Comparison of ENCODE assay signal across 6 cellular contexts in the genomic region with DNA sequence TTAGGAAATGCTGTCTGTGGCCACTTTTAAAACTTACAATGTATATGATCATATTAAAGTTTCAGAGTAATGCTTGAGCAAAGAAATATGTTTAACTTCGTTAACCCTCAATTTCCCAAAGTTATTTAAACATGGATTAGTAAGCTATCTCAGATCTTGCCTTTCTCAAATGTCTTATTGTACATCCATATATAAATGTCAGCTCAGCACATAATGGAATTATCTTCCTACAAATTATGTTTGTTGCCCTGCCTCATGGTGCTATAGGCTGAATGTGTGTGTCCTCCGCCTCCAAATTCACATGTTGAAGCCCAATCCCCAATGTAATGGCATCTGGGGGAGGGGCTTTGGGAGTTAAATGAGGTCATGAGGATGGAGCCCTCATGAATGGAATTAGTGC.
"Had no signal": no experiment of that assay in that cellular context is flagged by ENCODE, and none has a peak within 500 bp of the region (broad histone marks: within the 10 kb centered on the region; RNA-seq: fewer than 3 reads in every experiment).

No MANE protein-coding gene starts in this region.

- H2AFZ ChIP-seq: GM23248 had no signal

- DNase-seq: GM23248, GOT3, H9, HCEC 1CT, KG1 had no signal

- H3K4me3 ChIP-seq: GM23248 had no signal

- H3K9ac ChIP-seq: GM23248 had no signal

- H3K27ac ChIP-seq: GM23248, HL-60 had no signal
